Comparison of ENCODE assay signal across 25 cellular contexts in the genomic region with DNA sequence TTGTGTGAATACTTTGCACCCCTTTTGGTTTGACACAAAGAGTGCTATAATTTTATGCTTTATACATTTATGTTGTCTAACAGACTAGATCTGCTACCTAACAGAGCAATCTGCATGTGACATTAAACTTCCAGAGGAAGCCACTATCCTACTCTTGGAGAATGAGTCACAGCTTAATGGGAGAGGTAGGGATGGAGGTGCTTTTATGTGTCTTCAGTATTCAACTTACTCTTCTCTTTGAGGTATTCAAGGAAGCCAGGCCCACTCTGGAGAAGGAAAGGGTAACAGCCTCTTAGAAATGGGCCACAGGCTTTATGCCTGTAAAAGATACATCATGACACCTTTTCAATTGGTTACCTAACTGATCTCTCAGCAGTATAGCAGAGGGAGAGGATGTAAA.
"Had no signal": no experiment of that assay in that cellular context is flagged by ENCODE, and none has a peak within 500 bp of the region (broad histone marks: within the 10 kb centered on the region; RNA-seq: fewer than 3 reads in every experiment).

No MANE protein-coding gene starts in this region.

- H3K9me3 Mint-ChIP-seq: T-cell had no signal

- H3K9ac ChIP-seq: SK-N-SH had no signal

- H3K4me1 Mint-ChIP-seq: T-cell had no signal

- H3K27me3 ChIP-seq: MG63 had no signal

- H3K27ac ChIP-seq: RWPE1 had no signal

- H3K36me3 Mint-ChIP-seq: T-cell had no signal

- ATAC-seq: HepG2, Panc1, T-cell had no signal

- DNase-seq: IMR-90, Karpas-422, KG1, MG63, NCI-H1092, NCI-H1105 treated with DMSO at 0.1 percent for 48 hours, NCI-H1417 treated with DMSO at 0.1 percent for 48 hours, NCI-H146, NCI-H1694 treated with DMSO at 0.1 percent for 48 hours, NCI-H1930, NCI-H2081, NCI-H2107, NCI-H226, NCI-H446, NCI-H510A, NCI-H524 treated with DMSO at 0.1 percent for 48 hours, NCI-H69, NCI-H774, SHP77, SK-N-SH, SW 1271, T-cell had no signal

- H3K36me3 ChIP-seq: MG63 had no signal

- H3K4me3 Mint-ChIP-seq: T-cell had no signal

- H3K4me2 ChIP-seq: SK-N-SH had no signal

- H3K9me3 ChIP-seq: SK-N-SH had no signal

- H3K4me3 ChIP-seq: MG63 had no signal

- H3K9me2 ChIP-seq: SK-N-SH had no signal

- H3K27ac Mint-ChIP-seq: T-cell had no signal
